Comparison of ENCODE assay signal across 1 cellular context in the genomic region with DNA sequence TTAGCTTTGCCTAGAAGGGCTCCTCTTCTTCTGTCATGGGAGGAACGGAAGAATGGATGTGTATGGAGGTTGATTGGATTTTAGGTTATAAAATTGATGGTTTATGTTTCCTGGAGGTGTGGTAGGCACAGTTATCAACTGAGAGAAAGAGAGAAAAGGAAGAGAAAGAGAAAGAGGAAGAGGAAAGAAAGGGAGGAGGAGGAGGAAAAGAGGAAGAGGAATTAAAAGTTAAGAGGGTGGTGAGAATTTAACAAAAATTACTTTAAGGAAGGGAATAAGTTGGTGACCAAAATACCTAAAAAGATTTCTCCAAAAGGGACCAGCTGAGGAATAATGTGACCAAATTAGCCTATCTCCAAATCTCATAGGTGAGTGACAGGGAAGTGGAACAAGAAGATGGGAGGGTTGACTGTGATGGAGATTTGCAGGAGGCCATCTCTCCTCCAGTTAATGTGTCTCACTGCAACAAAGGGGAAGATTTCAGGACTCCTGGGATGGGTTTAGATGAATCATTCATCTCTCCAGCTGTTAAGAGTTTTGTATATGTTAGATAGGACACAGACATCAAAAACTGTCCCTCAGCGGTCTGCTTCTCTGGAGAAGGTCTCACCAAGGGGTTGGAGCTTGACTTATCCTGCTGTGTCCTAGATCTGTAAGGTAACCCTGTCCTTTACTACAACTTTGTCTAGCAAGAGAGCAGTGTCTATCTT.
TF ChIP-seq lines count a peak whose summit lies in the region.

No MANE protein-coding gene starts in this region.

TF ChIP-seq in GM12878, 131 proteins besides CTCF, POLR2A, EP300 and RAD21 (continued from another document):
- TF ChIP-seq E2F8 (IDR thresholded peaks at IDR 0.05; ENCODE audit: low read depth, partially characterized antibody) (no peak), MYC (IDR thresholded peaks at IDR 0.05; ENCODE audit: insufficient read depth, insufficient read length, insufficient replicate concordance, low read length, severe bottlenecking) (no peak), ASH2L (IDR thresholded peaks at IDR 0.05; ENCODE audit: borderline replicate concordance, low read depth) (no peak), PKNOX1 (IDR thresholded peaks at IDR 0.05) (peak; percentile 41; the same call in 1 of the 2 replicates), SREBF1 (IDR thresholded peaks at IDR 0.05; ENCODE audit: low read length) (no peak), CBFB (IDR thresholded peaks at IDR 0.05; ENCODE audit: low read depth) (no peak), E2F4 (IDR thresholded peaks at IDR 0.05; ENCODE audit: low read depth, low read length) (no peak), SMAD5 (IDR thresholded peaks at IDR 0.05; ENCODE audit: low read depth) (no peak), RB1 (IDR thresholded peaks at IDR 0.05; ENCODE audit: borderline replicate concordance) (no peak), NBN (IDR thresholded peaks at IDR 0.05) (0 out of 2 replicates have a peak, but pooled peaks have one; percentile 41), SREBF2 (IDR thresholded peaks at IDR 0.05; ENCODE audit: low read length) (no peak)
